Comparison of ENCODE assay signal across 26 cellular contexts in the genomic region with DNA sequence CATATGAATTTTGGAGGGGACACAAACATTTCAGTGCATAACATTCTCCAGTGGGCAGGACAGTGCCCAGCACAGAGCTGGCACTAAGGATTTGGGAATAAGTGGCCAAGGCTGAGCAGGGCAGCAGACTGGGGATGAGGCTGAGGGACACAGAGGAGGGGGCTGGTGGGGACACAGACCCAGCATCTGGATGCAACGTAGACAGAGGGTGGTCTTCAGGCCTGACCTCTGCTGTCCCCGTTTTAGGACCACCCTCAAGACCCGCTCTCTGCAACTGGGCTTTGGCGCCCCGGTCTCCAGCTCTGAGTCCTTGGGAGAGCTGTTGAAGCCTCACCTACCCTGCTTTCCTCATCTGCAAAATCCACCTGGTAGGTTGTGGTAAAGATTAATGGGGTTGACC. TPM values are rescaled to one million over a fixed set of nuclear protein-coding genes. Genes with fewer than 3 reads are reported as not detected.
DNase-seq lines count a peak whose midpoint lies in the region; ATAC-seq, FAIRE-seq and TF ChIP-seq lines count a peak whose summit lies in the region.
"Had no signal": no experiment of that assay in that cellular context is flagged by ENCODE, and none has a peak within 500 bp of the region (broad histone marks: within the 10 kb centered on the region; RNA-seq: fewer than 3 reads in every experiment).

No MANE protein-coding gene starts in this region.

- H3K4me1 ChIP-seq in mucosa of descending colon (ENCODE audit: low read depth) = peaks cover 12% of the 10 kb centered on the region
- H3K4me1 ChIP-seq: BLaER1 had no signal

- DNase-seq in Right ventricle myocardium inferior (ENCODE audit: missing footprints) (peak; percentile 13), left cardiac atrium (no peak), WERI-Rb-1 (peak; percentile 3), mucosa of descending colon (peak in 2 of 3 donors; percentile 4 to 38), GM12892 (ENCODE audit: insufficient read length) (no peak), NCI-H510A (lab: John Stamatoyannopoulos, UW) (no peak), coronary artery (ENCODE audit: low spot score) (no peak)
- DNase-seq: CD4-positive, CD25-positive, alpha-beta regulatory T cell; GM23248; H7; Kasumi-1; NCI-H1092 treated with DMSO at 0.1 percent for 48 hours; NCI-H1436 treated with DMSO at 0.1 percent for 48 hours; NCI-H187 treated with DMSO at 0.1 percent for 48 hours; NCI-H2107; NCI-H524 treated with DMSO at 0.1 percent for 48 hours; NCI-H774; SHP77 had no signal

- no peak overlapping the region for H3K27ac ChIP-seq in WERI-Rb-1
- no peak overlapping the region for H3K27ac ChIP-seq in coronary artery
- H3K27ac ChIP-seq: BLaER1, GM23248 had no signal

- intact Hi-C loops in Right ventricle myocardium inferior (cut with DNase I) (no loop called here), left cardiac atrium (cut with DNase I) (no loop called here), mucosa of descending colon (cut with DNase I, micrococcal nuclease) (no loop called here)

- no peaks in the 10 kb centered on the region for H3K27me3 ChIP-seq in WERI-Rb-1 (ENCODE audit: insufficient read depth, low read depth, severe bottlenecking)

- no peaks in the 10 kb centered on the region for H3K36me3 ChIP-seq in WERI-Rb-1
- no peaks in the 10 kb centered on the region for H3K36me3 ChIP-seq in mucosa of descending colon (ENCODE audit: low read depth)
- H3K36me3 ChIP-seq: BLaER1 had no signal

- H3K9me3 ChIP-seq in WERI-Rb-1 (ENCODE audit: severe bottlenecking) (no peaks in the 10 kb centered on the region), mucosa of descending colon (no peaks in the 10 kb centered on the region)
- H3K9me3 ChIP-seq: BLaER1 had no signal

- ATAC-seq in Right ventricle myocardium inferior = no peak
- ATAC-seq in left cardiac atrium = no peak
- ATAC-seq in mucosa of descending colon = no peak
- ATAC-seq: K562 had no signal

- TF ChIP-seq CTCF in WERI-Rb-1 (IDR thresholded peaks at IDR 0.05; ENCODE audit: low read depth, low read length) (no peak), mucosa of descending colon (IDR thresholded peaks at IDR 0.05) (no peak), coronary artery (IDR thresholded peaks at IDR 0.05) (no peak)

- TF ChIP-seq POLR2A in GM12892 (IDR thresholded peaks at IDR 0.05; ENCODE audit: low read depth, low read length) = no peak

- no peak for FAIRE-seq in GM12892 (lab: Jason Lieb, UNC)
- FAIRE-seq: A204.1, D721Med, HTR-8/SVneo, K562 had no signal

- no peak overlapping the region for H3K4me3 ChIP-seq in WERI-Rb-1 (ENCODE audit: low read depth, low read length)
- no peak overlapping the region for H3K4me3 ChIP-seq in mucosa of descending colon
- no peak overlapping the region for H3K4me3 ChIP-seq in coronary artery
- H3K4me3 ChIP-seq: BLaER1, GM23248, K562 had no signal

RNA-seq across cellular contexts. Expression of a gene that starts 3.3 kb away (rescaled TPM):
- not detected for total RNA-seq in Right ventricle myocardium inferior
- total RNA-seq in left cardiac atrium = not detected
- total RNA-seq in mucosa of descending colon = not detected
- polyA plus RNA-seq in GM12892 (2012; ENCODE audit: missing spikeins) = not detected
- total RNA-seq: CD4-positive, CD25-positive, alpha-beta regulatory T cell; GM23248; H7; K562; M059J had no signal
- polyA plus RNA-seq: AG04450; CD4-positive, CD25-positive, alpha-beta regulatory T cell; GM23248; K562 had no signal

RNA-seq across cellular contexts. Expression of a gene that starts 7.6 kb away (rescaled TPM):
- total RNA-seq in Right ventricle myocardium inferior (not detected), left cardiac atrium (not detected), mucosa of descending colon (not detected)
- polyA plus RNA-seq in GM12892 (2012; ENCODE audit: missing spikeins) = not detected
- total RNA-seq: CD4-positive, CD25-positive, alpha-beta regulatory T cell; GM23248; H7; K562; M059J; SK-MEL-5 had no signal
- polyA plus RNA-seq: AG04450; CD4-positive, CD25-positive, alpha-beta regulatory T cell; GM23248; K562 had no signal

RNA-seq across cellular contexts. Expression of a gene that starts 13.6 kb away (rescaled TPM):
- total RNA-seq in Right ventricle myocardium inferior (336 TPM), left cardiac atrium (100 to 1,000 TPM; 262 to 270 TPM), mucosa of descending colon (100 to 1,000 TPM; 231 to 296 (median 285) TPM)
- polyA plus RNA-seq in GM12892 (2012; ENCODE audit: missing spikeins) = 194 TPM

RNA-seq across cellular contexts. Expression of a gene that starts 26.4 kb away (rescaled TPM):
- not detected for total RNA-seq in Right ventricle myocardium inferior
- total RNA-seq in left cardiac atrium = not detected
- 1 to 10 TPM in 1 of 3 donors, under 1 TPM in 2; 0.51 to 4.1 (median 0.58) TPM for total RNA-seq in mucosa of descending colon
- 0.59 TPM for polyA plus RNA-seq in GM12892 (2012; ENCODE audit: missing spikeins)
- total RNA-seq: CD4-positive, CD25-positive, alpha-beta regulatory T cell; GM23248; M059J; SK-MEL-5 had no signal
- polyA plus RNA-seq: GM23248 had no signal

RNA-seq across cellular contexts. Expression of a gene that starts 38.2 kb away (rescaled TPM):
- total RNA-seq in Right ventricle myocardium inferior (239 TPM), left cardiac atrium (100 to 1,000 TPM; 266 to 321 TPM), mucosa of descending colon (100 to 1,000 TPM; 538 to 819 (median 692) TPM)
- polyA plus RNA-seq in GM12892 (2012; ENCODE audit: missing spikeins) = 376 TPM

Comparison
In these comparisons a context has a peak if more than half of its experiments do, and no peak if none do; other contexts are left out.
1. DNase-seq: peak in Right ventricle myocardium inferior (single experiment), WERI-Rb-1 (single experiment) and mucosa of descending colon (2 of 3); none in left cardiac atrium (single experiment), GM12892 (single experiment), NCI-H510A (single experiment) and coronary artery (single experiment).